Comparison of ENCODE assay signal across 8 cellular contexts in genomic region chr3:182794806-182795369, GRCh38. TPM values are rescaled to one million over a fixed set of nuclear protein-coding genes. Genes with fewer than 3 reads are reported as not detected.
DNase-seq lines count a peak whose midpoint lies in the region; FAIRE-seq and TF ChIP-seq lines count a peak whose summit lies in the region.

No MANE protein-coding gene starts in this region.

- POLR2A ChIA-PET in AG04449 (lab: Yijun Ruan, JAX), result no interaction called here

- TF ChIP-seq CTCF in AG04449 (IDR thresholded peaks at IDR 0.05; ENCODE audit: insufficient read depth, low read length, missing control alignments), result no peak
- TF ChIP-seq CTCF in bronchial epithelial cell (IDR thresholded peaks at IDR 0.05; ENCODE audit: insufficient read depth, low read length, severe bottlenecking), result no peak

- no peaks in the 10 kb centered on the region for H3K9me3 ChIP-seq in mucosa of stomach (ENCODE audit: control insufficient read depth, low read length)

- CTCF ChIA-PET in AG04449 (lab: Yijun Ruan, JAX), result interaction anchor here (0.7 to 2.3 kb wide), 4 partner anchors 13 to 81 kb away, joined by 3 to 7 read pairs (median 4); no protein-coding TSS in a partner anchor

- peaks cover 10% of the 10 kb centered on the region for H3K4me1 ChIP-seq in mucosa of stomach (ENCODE audit: control insufficient read depth, insufficient read depth, low read length)

- DNase-seq in AG04449 (ENCODE audit: low read depth, low spot score), result no peak
- DNase-seq in HT1080 (ENCODE audit: low read depth), result peak; percentile 21
- DNase-seq in bronchial epithelial cell (ENCODE audit: low read depth), result peak; percentile 36
- no peak for DNase-seq in activated gamma-delta T cell treated with Interleukin-2 at 50 U/mL for 16 hours
- no peak for DNase-seq in stimulated activated CD4-positive, alpha-beta T cell treated with anti-CD3 and anti-CD28 coated beads, Interleukin-2, amount 100 ng/mL, for 48 hours
- no peak for DNase-seq in NCI-H748 treated with DMSO at 0.1 percent for 48 hours (lab: John Stamatoyannopoulos, UW)
- no peak for DNase-seq in SK-N-DZ (ENCODE audit: low spot score)

- H3K4me3 ChIP-seq in AG04449 (ENCODE audit: low read depth, low read length) (peak overlapping the region; percentile 85), bronchial epithelial cell (ENCODE audit: low read depth, low read length) (peak overlapping the region; percentile 90), mucosa of stomach (ENCODE audit: low read length) (peak overlapping the region; percentile 72)

- no peaks in the 10 kb centered on the region for H3K27me3 ChIP-seq in bronchial epithelial cell (ENCODE audit: control insufficient read depth, insufficient read depth, low read length)
- H3K27me3 ChIP-seq in mucosa of stomach (ENCODE audit: control insufficient read depth, insufficient read depth, low read length), result no peaks in the 10 kb centered on the region

- no peak for FAIRE-seq in bronchial epithelial cell (lab: Jason Lieb, UNC)

- H3K36me3 ChIP-seq in bronchial epithelial cell (ENCODE audit: control insufficient read depth, insufficient read depth, low read length) (no peaks in the 10 kb centered on the region), mucosa of stomach (ENCODE audit: control insufficient read depth, insufficient read depth, low read length) (no peaks in the 10 kb centered on the region)

- H3K9ac ChIP-seq in mucosa of stomach (ENCODE audit: low read length), result peak overlapping the region; percentile 96

RNA-seq across cellular contexts. Expression of gene ATP11B, which starts 1.6 kb away (rescaled TPM):
- 30.3 and 41.8 TPM in 2 replicates for total RNA-seq in HT1080 (2014; rRNA removed; shearing (Covaris generic))
- polyA plus RNA-seq in HT1080 (2015; cell fraction: cytosol; rRNA removed), result 43.3 and 60.6 TPM in 2 replicates
- polyA plus RNA-seq in HT1080 (2015; cell fraction: nucleus; rRNA removed), result 51.5 and 52.7 TPM in 2 replicates
- total RNA-seq in bronchial epithelial cell, result 72.4 and 101 TPM in 2 replicates
- polyA plus RNA-seq in SK-N-DZ (2014; cell fraction: cytosol; rRNA removed), result 9.5 and 10.1 TPM in 2 replicates
- polyA plus RNA-seq in SK-N-DZ (2014; cell fraction: nucleus; rRNA removed), result 18.1 and 18.4 TPM in 2 replicates

Comparison
In these comparisons a context has a peak if more than half of its experiments do, and no peak if none do; other contexts are left out.
1. DNase-seq: peak in HT1080 (single experiment) and bronchial epithelial cell (single experiment); none in AG04449 (single experiment), activated gamma-delta T cell treated with Interleukin-2 at 50 U/mL for 16 hours (single experiment), stimulated activated CD4-positive, alpha-beta T cell treated with anti-CD3 and anti-CD28 coated beads, Interleukin-2, amount 100 ng/mL, for 48 hours (0 of 2), NCI-H748 treated with DMSO at 0.1 percent for 48 hours (single experiment) and SK-N-DZ (single experiment).
2. Peak in every context shown above with its lines, with median percentiles within 50 percentile points of each other: H3K4me3 ChIP-seq.